9 cellular contexts compared by ENCODE assay signal in the genomic region with DNA sequence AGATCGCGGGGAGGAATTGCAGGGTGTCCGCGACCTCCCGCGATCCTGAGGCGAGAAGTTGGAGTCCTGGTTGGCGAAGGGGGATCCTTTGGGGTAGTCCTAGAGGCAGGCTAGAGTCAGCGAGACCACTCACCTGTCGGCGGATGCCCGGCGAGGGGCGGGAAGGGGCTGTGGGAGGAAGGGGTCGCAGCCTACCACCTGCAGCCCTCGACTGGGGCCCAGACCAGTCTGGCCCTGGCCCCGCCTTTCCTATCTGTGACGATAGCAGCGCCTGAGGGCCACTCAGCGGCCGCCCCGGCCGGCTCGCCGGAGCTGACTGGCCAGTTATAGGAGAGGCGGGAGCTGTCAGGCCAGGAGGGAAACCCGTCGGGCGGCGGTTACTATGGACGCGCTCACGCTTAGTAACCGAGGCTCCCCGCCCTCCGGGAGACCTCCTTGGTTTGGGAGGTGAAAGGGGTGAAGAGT.
A peak's percentile ranks its signal among the peaks of the same experiment; 100 is the strongest.
DNase-seq lines count a peak whose midpoint lies in the region; ATAC-seq lines count a peak whose summit lies in the region.
"Had no signal": no experiment of that assay in that cellular context is flagged by ENCODE, and none has a peak within 500 bp of the region (broad histone marks: within the 10 kb centered on the region; RNA-seq: fewer than 3 reads in every experiment).

A gene (minus strand): TSS at position 213 of the 465 bp plus-strand sequence. CDS start 10,012 bp downstream, outside the sequence.

- ATAC-seq in effector memory CD8-positive, alpha-beta T cell (replicated peaks) = no peak
- ATAC-seq in HG02759 (IDR thresholded peaks at IDR 0.05; ENCODE audit: unreplicated experiment) = no peak

- H3K4me1 Mint-ChIP-seq in effector memory CD8-positive, alpha-beta T cell (ENCODE audit: low read depth in 2 of 2) = peaks cover 5 to 8% of the 10 kb centered on the region in 2 donors

- H3K27ac Mint-ChIP-seq in effector memory CD8-positive, alpha-beta T cell = no peak within 1 kb of the TSS

- no peaks in the 10 kb centered on the region for H3K36me3 Mint-ChIP-seq in effector memory CD8-positive, alpha-beta T cell (ENCODE audit: insufficient read depth)

- no peaks in the 10 kb centered on the region for H3K9me3 Mint-ChIP-seq in effector memory CD8-positive, alpha-beta T cell

- DNase-seq in NCI-H82 (lab: John Stamatoyannopoulos, UW) = peak; percentile 58
- DNase-seq in NCI-H82 treated with DMSO at 0.1 percent for 48 hours (lab: John Stamatoyannopoulos, UW; ENCODE audit: unreplicated experiment) = no peak
- peak; percentile 38 for DNase-seq in OCI-M2 (lab: John Stamatoyannopoulos, UW; ENCODE audit: unreplicated experiment)
- no peak for DNase-seq in effector memory CD8-positive, alpha-beta T cell
- DNase-seq in left kidney (ENCODE audit: low read depth, low spot score) = peak; percentile 96
- peak; percentile 5 for DNase-seq in stimulated activated CD4-positive, alpha-beta T cell treated with anti-CD3 and anti-CD28 coated beads, Interleukin-1b, Interleukin-23, amount 100 ng/mL, for 48 hours
- DNase-seq in NCI-H2171 treated with DMSO at 0.1 percent for 48 hours (lab: John Stamatoyannopoulos, UW) = no peak
- DNase-seq: DND-41 had no signal

- peaks cover 63 to 69% of the 10 kb centered on the region in 2 donors for H3K27me3 Mint-ChIP-seq in effector memory CD8-positive, alpha-beta T cell

- H3K4me3 Mint-ChIP-seq in effector memory CD8-positive, alpha-beta T cell = peak within 1 kb of the TSS; percentile 54 to 71

Comparison
In these comparisons a context has a peak if more than half of its experiments do, and no peak if none do; other contexts are left out.
1. DNase-seq: peak in NCI-H82 (single experiment), OCI-M2 (single experiment), left kidney (single experiment) and stimulated activated CD4-positive, alpha-beta T cell treated with anti-CD3 and anti-CD28 coated beads, Interleukin-1b, Interleukin-23, amount 100 ng/mL, for 48 hours (single experiment); none in NCI-H82 treated with DMSO at 0.1 percent for 48 hours (single experiment), effector memory CD8-positive, alpha-beta T cell (0 of 3) and NCI-H2171 treated with DMSO at 0.1 percent for 48 hours (single experiment).